ENCODE assay signal across 1 cellular context in genomic region chr2:20186855-20187187, GRCh38.
TF ChIP-seq lines count a peak whose summit lies in the region.

No MANE protein-coding gene starts in this region.

TF ChIP-seq in HepG2, 621 proteins besides CTCF, POLR2A, EP300 and RAD21:
- TF ChIP-seq ZNF17 (CRISPR knock-in tag; IDR thresholded peaks at IDR 0.05), result no peak
- 0 out of 2 replicates have a peak, but pooled peaks have one; percentile 21 for TF ChIP-seq ZFP91 (CRISPR knock-in tag; IDR thresholded peaks at IDR 0.05; ENCODE audit: borderline replicate concordance)
- TF ChIP-seq ZNF501 (CRISPR knock-in tag; IDR thresholded peaks at IDR 0.05), result peak; percentile 47; the same call in 1 of the 2 replicates
- peak; percentile 77; the same call in 1 of the 2 replicates for TF ChIP-seq ZMAT3 (CRISPR knock-in tag; conservative IDR thresholded peaks at IDR 0.05)
- no peak for TF ChIP-seq RFX1 (IDR thresholded peaks at IDR 0.05)
- TF ChIP-seq MEIS1 (CRISPR knock-in tag; IDR thresholded peaks at IDR 0.05; ENCODE audit: borderline replicate concordance), result no peak
- TF ChIP-seq ZNF205 (CRISPR knock-in tag; IDR thresholded peaks at IDR 0.05), result peak; percentile 47; the same call in 1 of the 2 replicates
- TF ChIP-seq SP2 (CRISPR knock-in tag; IDR thresholded peaks at IDR 0.05), result no peak
- no peak for TF ChIP-seq USF2 (IDR thresholded peaks at IDR 0.05; ENCODE audit: low read depth, low read length)
- TF ChIP-seq USF2 (CRISPR knock-in tag; IDR thresholded peaks at IDR 0.05; ENCODE audit: borderline replicate concordance), result peak; percentile 16; the same call in 1 of the 2 replicates
- TF ChIP-seq CBX1 (IDR thresholded peaks at IDR 0.05; ENCODE audit: low read depth), result peak; percentile 4
- TF ChIP-seq ZBTB39 (CRISPR knock-in tag; IDR thresholded peaks at IDR 0.05), result 0 out of 2 replicates have a peak, but pooled peaks have one; percentile 21
- peak; percentile 32 for TF ChIP-seq TBL1XR1 (IDR thresholded peaks at IDR 0.05; ENCODE audit: borderline replicate concordance, low read length, partially characterized antibody)
- no peak for TF ChIP-seq RBM22 (optimal IDR thresholded peaks at IDR 0.05; ENCODE audit: low read length)
- TF ChIP-seq KAT8 (CRISPR knock-in tag; IDR thresholded peaks at IDR 0.05), result peak; percentile 4; the same call in 1 of the 2 replicates
- no peak for TF ChIP-seq ZNF878 (CRISPR knock-in tag; IDR thresholded peaks at IDR 0.05)
- TF ChIP-seq FOXK1 (CRISPR knock-in tag; IDR thresholded peaks at IDR 0.05; ENCODE audit: borderline replicate concordance, low read depth), result 0 out of 2 replicates have a peak, but pooled peaks have one; percentile 4
- peak; percentile 23; the same call in 1 of the 2 replicates for TF ChIP-seq ZNF414 (CRISPR knock-in tag; IDR thresholded peaks at IDR 0.05)
- TF ChIP-seq NPAS2 (CRISPR knock-in tag; IDR thresholded peaks at IDR 0.05; ENCODE audit: borderline replicate concordance), result 0 out of 2 replicates have a peak, but pooled peaks have one; percentile 27
- TF ChIP-seq ATF2 (CRISPR knock-in tag; IDR thresholded peaks at IDR 0.05), result 0 out of 2 replicates have a peak, but pooled peaks have one; percentile 3
- no peak for TF ChIP-seq KLF6 (CRISPR knock-in tag; IDR thresholded peaks at IDR 0.05)
- no peak for TF ChIP-seq LCORL (IDR thresholded peaks at IDR 0.05)
- TF ChIP-seq LCORL (CRISPR knock-in tag; IDR thresholded peaks at IDR 0.05), result 0 out of 2 replicates have a peak, but pooled peaks have one; percentile 11
- peak; percentile 4; the same call in 1 of the 2 replicates for TF ChIP-seq ZNF687 (CRISPR knock-in tag; IDR thresholded peaks at IDR 0.05)
- TF ChIP-seq ZNF567 (CRISPR knock-in tag; IDR thresholded peaks at IDR 0.05; ENCODE audit: borderline replicate concordance), result no peak
TF ChIP-seq in HepG2: peak in this region for 15.
